In genomic region chr15:77786181-77786890, GRCh38 we compare ENCODE assay signal across 22 cellular contexts.
"Had no signal": no experiment of that assay in that cellular context is flagged by ENCODE, and none has a peak within 500 bp of the region (broad histone marks: within the 10 kb centered on the region; RNA-seq: fewer than 3 reads in every experiment).

No MANE protein-coding gene starts in this region.

- H3K4me2 ChIP-seq: hepatocyte had no signal

- H3K9me3 ChIP-seq: left ventricle myocardium inferior, lower lobe of right lung, neutrophil, sigmoid colon, transverse colon, upper lobe of right lung, uterus had no signal

- H3K9me3 Mint-ChIP-seq: natural killer cell; stimulated activated memory B cell treated with anti-CD40 and anti-IgM and Interleukin-4, amounts not matched to agents 10 μg/mL and 1 μg/mL and 100 μg/mL, for 72 hours had no signal

- H3K36me3 Mint-ChIP-seq: natural killer cell; stimulated activated memory B cell treated with anti-CD40 and anti-IgM and Interleukin-4, amounts not matched to agents 10 μg/mL and 1 μg/mL and 100 μg/mL, for 72 hours had no signal

- H3K27ac ChIP-seq: coronary artery, hepatocyte, left ventricle myocardium inferior, lower lobe of right lung, neutrophil, parathyroid adenoma, sigmoid colon, transverse colon, upper lobe of right lung, uterus had no signal

- H3K36me3 ChIP-seq: left ventricle myocardium inferior, lower lobe of right lung, neutrophil, sigmoid colon, transverse colon, upper lobe of right lung, uterus had no signal

- H3K9ac ChIP-seq: parathyroid adenoma had no signal

- H3K27me3 Mint-ChIP-seq: progenitor cell of endocrine pancreas had no signal

- FAIRE-seq: frontal cortex, kidney had no signal

- H3K27ac Mint-ChIP-seq: natural killer cell; progenitor cell of endocrine pancreas; stimulated activated memory B cell treated with anti-CD40 and anti-IgM and Interleukin-4, amounts not matched to agents 10 μg/mL and 1 μg/mL and 100 μg/mL, for 72 hours had no signal

- H3K4me1 Mint-ChIP-seq: natural killer cell; stimulated activated memory B cell treated with anti-CD40 and anti-IgM and Interleukin-4, amounts not matched to agents 10 μg/mL and 1 μg/mL and 100 μg/mL, for 72 hours had no signal

- H2AFZ ChIP-seq: hepatocyte, parathyroid adenoma had no signal

- H3K4me3 Mint-ChIP-seq: natural killer cell; stimulated activated memory B cell treated with anti-CD40 and anti-IgM and Interleukin-4, amounts not matched to agents 10 μg/mL and 1 μg/mL and 100 μg/mL, for 72 hours had no signal

- H3K79me2 ChIP-seq: hepatocyte, parathyroid adenoma had no signal

- DNase-seq: dermis blood vessel endothelial cell; effector memory CD4-positive, alpha-beta T cell; erythroblast; head of caudate nucleus; kidney; left ventricle myocardium inferior; lower lobe of right lung; natural killer cell; sigmoid colon; stimulated activated CD4-positive, alpha-beta T cell treated with anti-CD3 and anti-CD28 coated beads, Interleukin-4, amount 100 ng/mL, for 4 hours; stimulated activated naive CD8-positive, alpha-beta T cell treated with anti-CD3 and anti-CD28 coated beads, Interleukin-15, Interleukin-2, amounts not matched to agents 100 U/mL and 50 U/mL, for 24 hours; upper lobe of right lung; uterus had no signal

- ATAC-seq: lower lobe of right lung; natural killer cell; right cardiac atrium; stimulated activated memory B cell treated with anti-CD40 and anti-IgM and Interleukin-4, amounts not matched to agents 10 μg/mL and 1 μg/mL and 100 μg/mL, for 72 hours; stimulated activated naive CD8-positive, alpha-beta T cell treated with anti-CD3 and anti-CD28 coated beads, Interleukin-15, Interleukin-2, amounts not matched to agents 100 U/mL and 50 U/mL, for 24 hours; upper lobe of right lung had no signal

- H3K27me3 ChIP-seq: hepatocyte, uterus had no signal

- H3K4me1 ChIP-seq: left ventricle myocardium inferior, lower lobe of right lung, parathyroid adenoma, sigmoid colon, transverse colon, upper lobe of right lung, uterus had no signal

- H3K4me3 ChIP-seq: coronary artery, hepatocyte, left ventricle myocardium inferior, lower lobe of right lung, sigmoid colon, transverse colon, upper lobe of right lung, uterus had no signal
